In genomic region chr11:614091-614582, GRCh38 we compare ENCODE assay signal across 9 cellular contexts. TPM values are rescaled to one million over a fixed set of nuclear protein-coding genes. Genes with fewer than 3 reads are reported as not detected.
A peak's percentile ranks its signal among the peaks of the same experiment; 100 is the strongest.
DNase-seq lines count a peak whose midpoint lies in the region; ATAC-seq and TF ChIP-seq lines count a peak whose summit lies in the region.
"Had no signal": no experiment of that assay in that cellular context is flagged by ENCODE, and none has a peak within 500 bp of the region (broad histone marks: within the 10 kb centered on the region; RNA-seq: fewer than 3 reads in every experiment).

No MANE protein-coding gene starts in this region.

- no peak for TF ChIP-seq POLR2A in gastroesophageal sphincter (IDR thresholded peaks at IDR 0.05)

- H3K36me3 Mint-ChIP-seq in T-helper 1 cell treated with Interleukin-12 subunit alpha and Interleukin-12 subunit beta and Interleukin-4 antibody, amounts not matched to agents 30 μg/mL and 1 μg/mL, for 36 hours (ENCODE audit: low read depth) = peaks cover 23% of the 10 kb centered on the region
- H3K36me3 Mint-ChIP-seq in stimulated activated effector memory CD8-positive, alpha-beta T cell treated with anti-CD3 and anti-CD28 coated beads, Interleukin-12 subunit alpha, Interleukin-12 subunit beta, amount 100 ng/mL, for 72 hours = peaks cover 72% of the 10 kb centered on the region

- H3K27ac Mint-ChIP-seq in T-helper 1 cell treated with Interleukin-12 subunit alpha and Interleukin-12 subunit beta and Interleukin-4 antibody, amounts not matched to agents 30 μg/mL and 1 μg/mL, for 36 hours = peak overlapping the region; percentile 78
- peak overlapping the region; percentile 87 for H3K27ac Mint-ChIP-seq in stimulated activated effector memory CD8-positive, alpha-beta T cell treated with anti-CD3 and anti-CD28 coated beads, Interleukin-12 subunit alpha, Interleukin-12 subunit beta, amount 100 ng/mL, for 72 hours

- TF ChIP-seq EP300 in gastroesophageal sphincter (IDR thresholded peaks at IDR 0.05) = no peak

- ATAC-seq in gastroesophageal sphincter = no peak
- no peak for ATAC-seq in stimulated activated effector memory CD8-positive, alpha-beta T cell treated with anti-CD3 and anti-CD28 coated beads, Interleukin-12 subunit alpha, Interleukin-12 subunit beta, amount 100 ng/mL, for 72 hours

- H3K9me3 Mint-ChIP-seq in T-helper 1 cell treated with Interleukin-12 subunit alpha and Interleukin-12 subunit beta and Interleukin-4 antibody, amounts not matched to agents 30 μg/mL and 1 μg/mL, for 36 hours = no peaks in the 10 kb centered on the region
- H3K9me3 Mint-ChIP-seq in stimulated activated effector memory CD8-positive, alpha-beta T cell treated with anti-CD3 and anti-CD28 coated beads, Interleukin-12 subunit alpha, Interleukin-12 subunit beta, amount 100 ng/mL, for 72 hours = no peaks in the 10 kb centered on the region

- no peaks in the 10 kb centered on the region for H3K9me3 ChIP-seq in gastroesophageal sphincter

- DNase-seq in activated CD4-positive, alpha-beta T cell treated with anti-CD3 and anti-CD28 coated beads for 1 hour = peak; percentile 32
- no peak for DNase-seq in activated CD4-positive, alpha-beta T cell treated with anti-CD3 and anti-CD28 coated beads, Interleukin-2, amount 50 U/mL, for 4 hours
- no peak for DNase-seq in stimulated activated effector memory CD8-positive, alpha-beta T cell treated with anti-CD3 and anti-CD28 coated beads, Interleukin-12 subunit alpha, Interleukin-12 subunit beta, amount 100 ng/mL, for 72 hours (ENCODE audit: low spot score in 2 of 2)
- DNase-seq in NCI-H1436 treated with DMSO at 0.1 percent for 48 hours (lab: John Stamatoyannopoulos, UW) (no peak), putamen (ENCODE audit: low spot score) (no peak), 8988T (no peak)

- peaks cover 0 to 68% of the 10 kb centered on the region in 2 donors for H3K36me3 ChIP-seq in gastroesophageal sphincter

- H3K27me3 Mint-ChIP-seq in T-helper 1 cell treated with Interleukin-12 subunit alpha and Interleukin-12 subunit beta and Interleukin-4 antibody, amounts not matched to agents 30 μg/mL and 1 μg/mL, for 36 hours (ENCODE audit: low read depth) = no peaks in the 10 kb centered on the region

- H3K27ac ChIP-seq in gastroesophageal sphincter = peak overlapping the region in 3 of 4 donors; percentile 87 to 94 (median 93)

- peaks cover 13% of the 10 kb centered on the region for H3K4me1 Mint-ChIP-seq in T-helper 1 cell treated with Interleukin-12 subunit alpha and Interleukin-12 subunit beta and Interleukin-4 antibody, amounts not matched to agents 30 μg/mL and 1 μg/mL, for 36 hours (ENCODE audit: low read depth)
- H3K4me1 Mint-ChIP-seq in stimulated activated effector memory CD8-positive, alpha-beta T cell treated with anti-CD3 and anti-CD28 coated beads, Interleukin-12 subunit alpha, Interleukin-12 subunit beta, amount 100 ng/mL, for 72 hours = peaks cover 41% of the 10 kb centered on the region

- H3K4me3 ChIP-seq in gastroesophageal sphincter = peak overlapping the region in 1 of 2 donors; percentile 75

- H3K27me3 ChIP-seq in gastroesophageal sphincter = no peaks in the 10 kb centered on the region

- H3K4me1 ChIP-seq in gastroesophageal sphincter = peaks cover 0 to 44% (median 28%) of the 10 kb centered on the region in 3 donors

- TF ChIP-seq CTCF in gastroesophageal sphincter (IDR thresholded peaks at IDR 0.05) = no peak

- WGBS in gastroesophageal sphincter (ENCODE audit: low coverage in 1 of 2), 2 donors = 83% methylated on average over 4 of the region's 13 CpGs; no CpG with 5 or more reads in 1 of the 2 donors

- peak overlapping the region; percentile 77 for H3K4me3 Mint-ChIP-seq in T-helper 1 cell treated with Interleukin-12 subunit alpha and Interleukin-12 subunit beta and Interleukin-4 antibody, amounts not matched to agents 30 μg/mL and 1 μg/mL, for 36 hours
- H3K4me3 Mint-ChIP-seq in stimulated activated effector memory CD8-positive, alpha-beta T cell treated with anti-CD3 and anti-CD28 coated beads, Interleukin-12 subunit alpha, Interleukin-12 subunit beta, amount 100 ng/mL, for 72 hours = peak overlapping the region; percentile 74

RNA-seq across cellular contexts. Expression of gene IRF7, which starts 1.6 kb away (rescaled TPM):
- 10 to 100 TPM in 3 of 4 donors, 1 to 10 TPM in 1; 5.4 to 25.4 (median 13.9) TPM for total RNA-seq in gastroesophageal sphincter

RNA-seq across cellular contexts. Expression of gene CDHR5, which starts 10.6 kb away (rescaled TPM):
- total RNA-seq in gastroesophageal sphincter = not detected
- total RNA-seq: T-helper 1 cell treated with Interleukin-12 subunit alpha and Interleukin-12 subunit beta and Interleukin-4 antibody, amounts not matched to agents 30 ng/mL and 1 ng/mL, for 36 hours had no signal

RNA-seq across cellular contexts. Expression of gene SCT, which starts 12.8 kb away (rescaled TPM):
- total RNA-seq in gastroesophageal sphincter = not detected
- total RNA-seq: T-helper 1 cell treated with Interleukin-12 subunit alpha and Interleukin-12 subunit beta and Interleukin-4 antibody, amounts not matched to agents 30 ng/mL and 1 ng/mL, for 36 hours had no signal

RNA-seq across cellular contexts. Expression of gene DRD4, which starts 22.9 kb away (rescaled TPM):
- total RNA-seq in gastroesophageal sphincter = under 1 TPM in 1 of 4 donors, not detected in 3; 0.27 TPM

RNA-seq across cellular contexts. Expression of gene PHRF1, which starts 37.9 kb away (rescaled TPM):
- 10 to 100 TPM; 18.0 to 28.0 (median 25.1) TPM for total RNA-seq in gastroesophageal sphincter
